In genomic region chr17:35274167-35275066, GRCh38 we compare ENCODE assay signal across 8 cellular contexts. TPM values are rescaled to one million over a fixed set of nuclear protein-coding genes. Genes with fewer than 3 reads are reported as not detected.
A peak's percentile ranks its signal among the peaks of the same experiment; 100 is the strongest.
DNase-seq lines count a peak whose midpoint lies in the region; ATAC-seq and TF ChIP-seq lines count a peak whose summit lies in the region.
"Not testable (repeated sequence)": the region's sequence is repeated elsewhere in the genome, so short reads cannot be mapped to it uniquely, and the experiment has no call there.

No MANE protein-coding gene starts in this region.

- TF ChIP-seq CTCF in DND-41 (IDR thresholded peaks at IDR 0.05; ENCODE audit: borderline replicate concordance, extremely low read depth, low read length, poor library complexity, severe bottlenecking); Peyer's patch (IDR thresholded peaks at IDR 0.05): not testable (repeated sequence)

- not testable (repeated sequence) for H3K4me3 ChIP-seq in CD4-positive, CD25-positive, alpha-beta regulatory T cell (ENCODE audit: low read depth, low read length); DND-41 (ENCODE audit: low read depth in 1 of 2, low read length in 2 of 2); Peyer's patch

- not testable (repeated sequence) for H3K4me2 ChIP-seq in DND-41 (ENCODE audit: insufficient read depth, low read length)

- H3K27ac ChIP-seq in CD4-positive, CD25-positive, alpha-beta regulatory T cell (ENCODE audit: insufficient read depth, low read length, poor library complexity, severe bottlenecking); DND-41 (ENCODE audit: low read length); Peyer's patch: not testable (repeated sequence)

- POLR2A ChIA-PET in activated CD4-positive, alpha-beta memory T cell treated with anti-CD3 and anti-CD28 coated beads for 36 hours (lab: Charles Lee) = not testable (repeated sequence)

- not testable (repeated sequence) for H3K27me3 Mint-ChIP-seq in CD4-positive, CD25-positive, alpha-beta regulatory T cell; activated CD4-positive, alpha-beta memory T cell treated with anti-CD3 and anti-CD28 coated beads for 36 hours; activated naive CD8-positive, alpha-beta T cell treated with anti-CD3 and anti-CD28 coated beads, Interleukin-2, amount 50 U/mL, for 24 hours; effector memory CD8-positive, alpha-beta T cell; stimulated activated naive CD8-positive, alpha-beta T cell treated with anti-CD3 and anti-CD28 coated beads, Interleukin-15, Interleukin-2, amounts not matched to agents 100 ng/mL and 50 ng/mL, for 24 hours

- TF ChIP-seq POLR2A in Peyer's patch (IDR thresholded peaks at IDR 0.05) = not testable (repeated sequence)

- ATAC-seq in CD4-positive, CD25-positive, alpha-beta regulatory T cell (ENCODE audit: low read depth in 2 of 2); DND-41 (ENCODE audit: insufficient read depth, low read depth); activated naive CD8-positive, alpha-beta T cell treated with anti-CD3 and anti-CD28 coated beads, Interleukin-2, amount 50 U/mL, for 24 hours; effector memory CD8-positive, alpha-beta T cell (replicated peaks): not testable (repeated sequence)

- peaks cover 2 to 15% (median 6%) of the 10 kb centered on the region in 7 donors for H3K9me3 Mint-ChIP-seq in CD4-positive, CD25-positive, alpha-beta regulatory T cell
- H3K9me3 Mint-ChIP-seq in activated CD4-positive, alpha-beta memory T cell treated with anti-CD3 and anti-CD28 coated beads for 36 hours; activated naive CD8-positive, alpha-beta T cell treated with anti-CD3 and anti-CD28 coated beads, Interleukin-2, amount 50 U/mL, for 24 hours; effector memory CD8-positive, alpha-beta T cell; stimulated activated naive CD8-positive, alpha-beta T cell treated with anti-CD3 and anti-CD28 coated beads, Interleukin-15, Interleukin-2, amounts not matched to agents 100 ng/mL and 50 ng/mL, for 24 hours: not testable (repeated sequence)

- H3K27ac Mint-ChIP-seq in CD4-positive, CD25-positive, alpha-beta regulatory T cell = peak overlapping the region; percentile 3 to 87 (median 84)
- H3K27ac Mint-ChIP-seq in activated CD4-positive, alpha-beta memory T cell treated with anti-CD3 and anti-CD28 coated beads for 36 hours = not testable (repeated sequence)
- H3K27ac Mint-ChIP-seq in activated naive CD8-positive, alpha-beta T cell treated with anti-CD3 and anti-CD28 coated beads, Interleukin-2, amount 50 U/mL, for 24 hours = peak overlapping the region; percentile 9
- H3K27ac Mint-ChIP-seq in effector memory CD8-positive, alpha-beta T cell = peak overlapping the region; percentile 10 to 62
- H3K27ac Mint-ChIP-seq in stimulated activated naive CD8-positive, alpha-beta T cell treated with anti-CD3 and anti-CD28 coated beads, Interleukin-15, Interleukin-2, amounts not matched to agents 100 ng/mL and 50 ng/mL, for 24 hours = peak overlapping the region; percentile 12

- H4K20me1 ChIP-seq in DND-41 (ENCODE audit: insufficient read depth, low read length) = not testable (repeated sequence)

- intact Hi-C loops in activated CD4-positive, alpha-beta memory T cell treated with anti-CD3 and anti-CD28 coated beads for 36 hours (cut with micrococcal nuclease) = not testable (repeated sequence)

- not testable (repeated sequence) for H3K9me3 ChIP-seq in CD4-positive, CD25-positive, alpha-beta regulatory T cell (ENCODE audit: control insufficient read depth in 2 of 2, low read length in 2 of 2); DND-41 (ENCODE audit: insufficient read depth, low read length, severe bottlenecking); Peyer's patch

- H3K4me3 Mint-ChIP-seq in CD4-positive, CD25-positive, alpha-beta regulatory T cell = peak overlapping the region in 3 of 4 donors; percentile 64 to 80 (median 66)
- not testable (repeated sequence) for H3K4me3 Mint-ChIP-seq in activated CD4-positive, alpha-beta memory T cell treated with anti-CD3 and anti-CD28 coated beads for 36 hours
- peak overlapping the region; percentile 21 for H3K4me3 Mint-ChIP-seq in activated naive CD8-positive, alpha-beta T cell treated with anti-CD3 and anti-CD28 coated beads, Interleukin-2, amount 50 U/mL, for 24 hours
- H3K4me3 Mint-ChIP-seq in effector memory CD8-positive, alpha-beta T cell = peak overlapping the region; percentile 23 to 47
- H3K4me3 Mint-ChIP-seq in stimulated activated naive CD8-positive, alpha-beta T cell treated with anti-CD3 and anti-CD28 coated beads, Interleukin-15, Interleukin-2, amounts not matched to agents 100 ng/mL and 50 ng/mL, for 24 hours = peak overlapping the region; percentile 57

- H3K36me3 Mint-ChIP-seq in CD4-positive, CD25-positive, alpha-beta regulatory T cell = peaks cover 20% of the 10 kb centered on the region
- H3K36me3 Mint-ChIP-seq in activated CD4-positive, alpha-beta memory T cell treated with anti-CD3 and anti-CD28 coated beads for 36 hours; activated naive CD8-positive, alpha-beta T cell treated with anti-CD3 and anti-CD28 coated beads, Interleukin-2, amount 50 U/mL, for 24 hours (ENCODE audit: low read depth); effector memory CD8-positive, alpha-beta T cell (ENCODE audit: insufficient read depth): not testable (repeated sequence)
- peaks cover 12% of the 10 kb centered on the region for H3K36me3 Mint-ChIP-seq in stimulated activated naive CD8-positive, alpha-beta T cell treated with anti-CD3 and anti-CD28 coated beads, Interleukin-15, Interleukin-2, amounts not matched to agents 100 ng/mL and 50 ng/mL, for 24 hours (ENCODE audit: low read depth)

- H3K79me2 ChIP-seq in DND-41 (ENCODE audit: insufficient read depth, low read length) = not testable (repeated sequence)

- not testable (repeated sequence) for H3K27me3 ChIP-seq in CD4-positive, CD25-positive, alpha-beta regulatory T cell (ENCODE audit: control insufficient read depth, insufficient read depth, low read length); DND-41 (ENCODE audit: insufficient read depth, low read length, poor library complexity); Peyer's patch

- not testable (repeated sequence) for H3K9ac ChIP-seq in DND-41 (ENCODE audit: low read depth, low read length)

- peak in 1 of 3 donors; percentile 73 for DNase-seq in CD4-positive, CD25-positive, alpha-beta regulatory T cell
- DNase-seq in DND-41 = peak; percentile 58
- peak in 2 of 3 donors; percentile 67 to 72 for DNase-seq in Peyer's patch
- peak; percentile 22 for DNase-seq in activated CD4-positive, alpha-beta memory T cell treated with anti-CD3 and anti-CD28 coated beads for 36 hours
- DNase-seq in activated effector memory CD4-positive, alpha-beta T cell treated with Interleukin-2 at 50 U/mL for 16 hours = peak; percentile 15
- not testable (repeated sequence) for DNase-seq in activated naive CD8-positive, alpha-beta T cell treated with anti-CD3 and anti-CD28 coated beads, Interleukin-2, amount 50 U/mL, for 24 hours; effector memory CD8-positive, alpha-beta T cell

- H3K4me1 Mint-ChIP-seq in CD4-positive, CD25-positive, alpha-beta regulatory T cell = peaks cover 31 to 80% (median 43%) of the 10 kb centered on the region in 4 donors
- H3K4me1 Mint-ChIP-seq in activated CD4-positive, alpha-beta memory T cell treated with anti-CD3 and anti-CD28 coated beads for 36 hours (ENCODE audit: low read depth) = peaks cover 41% of the 10 kb centered on the region
- H3K4me1 Mint-ChIP-seq in activated naive CD8-positive, alpha-beta T cell treated with anti-CD3 and anti-CD28 coated beads, Interleukin-2, amount 50 U/mL, for 24 hours = peaks cover 54% of the 10 kb centered on the region
- H3K4me1 Mint-ChIP-seq in effector memory CD8-positive, alpha-beta T cell (ENCODE audit: low read depth in 2 of 2) = peaks cover 21 to 43% of the 10 kb centered on the region in 2 donors
- peaks cover 49% of the 10 kb centered on the region for H3K4me1 Mint-ChIP-seq in stimulated activated naive CD8-positive, alpha-beta T cell treated with anti-CD3 and anti-CD28 coated beads, Interleukin-15, Interleukin-2, amounts not matched to agents 100 ng/mL and 50 ng/mL, for 24 hours (ENCODE audit: low read depth)

- H3K4me1 ChIP-seq in CD4-positive, CD25-positive, alpha-beta regulatory T cell (ENCODE audit: control insufficient read depth, insufficient read depth, low read length, poor library complexity, severe bottlenecking) = peaks cover 11% of the 10 kb centered on the region
- not testable (repeated sequence) for H3K4me1 ChIP-seq in DND-41 (ENCODE audit: insufficient read depth, low read length); Peyer's patch

- CTCF ChIA-PET in activated CD4-positive, alpha-beta memory T cell treated with anti-CD3 and anti-CD28 coated beads for 36 hours (lab: Charles Lee) = not testable (repeated sequence)

- not testable (repeated sequence) for H3K36me3 ChIP-seq in CD4-positive, CD25-positive, alpha-beta regulatory T cell (ENCODE audit: control insufficient read depth, insufficient read depth, low read length); DND-41 (ENCODE audit: insufficient read depth, low read length); Peyer's patch

- not testable (repeated sequence) for H2AFZ ChIP-seq in DND-41 (ENCODE audit: low read depth, low read length)

RNA-seq across cellular contexts. Expression of gene SLFN5, which starts 31.5 kb away (rescaled TPM):
- total RNA-seq in CD4-positive, CD25-positive, alpha-beta regulatory T cell = 221 TPM
- 100 to 1,000 TPM; 122 to 219 (median 162) TPM for polyA plus RNA-seq in CD4-positive, CD25-positive, alpha-beta regulatory T cell
- 10 to 100 TPM in 2 of 4 donors, 1 to 10 TPM in 2; 6.8 to 35.5 (median 11.4) TPM for total RNA-seq in Peyer's patch
- 10 to 100 TPM; 51.2 to 52.0 TPM for total RNA-seq in activated CD4-positive, alpha-beta memory T cell treated with anti-CD3 and anti-CD28 coated beads for 36 hours
